ENCODE assay signal across 1 cellular context in the genomic region with DNA sequence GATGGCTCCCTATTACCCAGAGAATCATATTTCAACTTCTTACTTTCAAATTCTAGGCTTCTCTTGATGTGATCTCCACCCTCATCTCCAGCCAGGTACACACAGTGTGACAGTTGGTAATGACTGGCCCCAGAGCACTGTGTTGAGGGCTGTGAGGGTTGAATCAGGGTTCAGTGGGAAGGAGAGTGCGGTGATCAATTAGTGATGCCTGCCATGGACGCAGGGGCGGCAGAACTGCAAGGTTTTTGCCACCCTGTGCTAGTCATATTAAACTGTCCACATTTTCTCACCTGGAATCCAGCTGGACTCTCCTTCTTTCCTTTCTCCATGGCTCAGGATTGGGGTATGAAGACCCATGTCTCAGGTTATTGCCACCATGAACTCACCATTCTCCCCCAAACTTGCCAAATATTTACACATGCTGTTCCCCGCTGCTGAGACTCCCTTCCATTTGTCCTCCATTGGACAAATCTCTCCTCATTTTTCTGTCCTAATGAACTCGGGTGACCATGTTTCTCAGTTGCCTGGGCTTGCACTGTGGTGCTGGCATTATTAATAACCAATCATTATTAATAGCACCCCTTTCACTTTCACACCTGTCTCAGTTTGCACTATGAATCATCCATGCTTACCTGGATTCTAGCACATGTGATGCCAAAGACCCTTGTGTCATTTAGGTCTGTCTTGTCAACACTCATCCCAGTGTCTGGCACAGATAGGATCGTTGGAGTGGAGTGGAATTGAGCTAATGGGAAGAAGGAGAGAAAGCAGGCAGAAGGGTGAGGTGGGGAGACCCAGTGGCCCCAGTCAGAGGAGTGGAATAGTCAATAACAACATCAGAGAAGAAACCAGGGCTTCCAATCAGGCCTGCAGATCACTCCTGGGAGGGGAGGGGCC.
TF ChIP-seq lines count a peak whose summit lies in the region.

No MANE protein-coding gene starts in this region.

TF ChIP-seq in WTC11, 78 proteins besides CTCF, POLR2A, EP300 and RAD21 (continued from another document):
- TF ChIP-seq, protein P1, sequence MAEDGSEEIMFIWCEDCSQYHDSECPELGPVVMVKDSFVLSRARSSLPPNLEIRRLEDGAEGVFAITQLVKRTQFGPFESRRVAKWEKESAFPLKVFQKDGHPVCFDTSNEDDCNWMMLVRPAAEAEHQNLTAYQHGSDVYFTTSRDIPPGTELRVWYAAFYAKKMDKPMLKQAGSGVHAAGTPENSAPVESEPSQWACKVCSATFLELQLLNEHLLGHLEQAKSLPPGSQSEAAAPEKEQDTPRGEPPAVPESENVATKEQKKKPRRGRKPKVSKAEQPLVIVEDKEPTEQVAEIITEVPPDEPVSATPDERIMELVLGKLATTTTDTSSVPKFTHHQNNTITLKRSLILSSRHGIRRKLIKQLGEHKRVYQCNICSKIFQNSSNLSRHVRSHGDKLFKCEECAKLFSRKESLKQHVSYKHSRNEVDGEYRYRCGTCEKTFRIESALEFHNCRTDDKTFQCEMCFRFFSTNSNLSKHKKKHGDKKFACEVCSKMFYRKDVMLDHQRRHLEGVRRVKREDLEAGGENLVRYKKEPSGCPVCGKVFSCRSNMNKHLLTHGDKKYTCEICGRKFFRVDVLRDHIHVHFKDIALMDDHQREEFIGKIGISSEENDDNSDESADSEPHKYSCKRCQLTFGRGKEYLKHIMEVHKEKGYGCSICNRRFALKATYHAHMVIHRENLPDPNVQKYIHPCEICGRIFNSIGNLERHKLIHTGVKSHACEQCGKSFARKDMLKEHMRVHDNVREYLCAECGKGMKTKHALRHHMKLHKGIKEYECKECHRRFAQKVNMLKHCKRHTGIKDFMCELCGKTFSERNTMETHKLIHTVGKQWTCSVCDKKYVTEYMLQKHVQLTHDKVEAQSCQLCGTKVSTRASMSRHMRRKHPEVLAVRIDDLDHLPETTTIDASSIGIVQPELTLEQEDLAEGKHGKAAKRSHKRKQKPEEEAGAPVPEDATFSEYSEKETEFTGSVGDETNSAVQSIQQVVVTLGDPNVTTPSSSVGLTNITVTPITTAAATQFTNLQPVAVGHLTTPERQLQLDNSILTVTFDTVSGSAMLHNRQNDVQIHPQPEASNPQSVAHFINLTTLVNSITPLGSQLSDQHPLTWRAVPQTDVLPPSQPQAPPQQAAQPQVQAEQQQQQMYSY (CRISPR knock-in tag; IDR thresholded peaks at IDR 0.05), result no peak
